Comparison of ENCODE assay signal across 8 cellular contexts in the genomic region with DNA sequence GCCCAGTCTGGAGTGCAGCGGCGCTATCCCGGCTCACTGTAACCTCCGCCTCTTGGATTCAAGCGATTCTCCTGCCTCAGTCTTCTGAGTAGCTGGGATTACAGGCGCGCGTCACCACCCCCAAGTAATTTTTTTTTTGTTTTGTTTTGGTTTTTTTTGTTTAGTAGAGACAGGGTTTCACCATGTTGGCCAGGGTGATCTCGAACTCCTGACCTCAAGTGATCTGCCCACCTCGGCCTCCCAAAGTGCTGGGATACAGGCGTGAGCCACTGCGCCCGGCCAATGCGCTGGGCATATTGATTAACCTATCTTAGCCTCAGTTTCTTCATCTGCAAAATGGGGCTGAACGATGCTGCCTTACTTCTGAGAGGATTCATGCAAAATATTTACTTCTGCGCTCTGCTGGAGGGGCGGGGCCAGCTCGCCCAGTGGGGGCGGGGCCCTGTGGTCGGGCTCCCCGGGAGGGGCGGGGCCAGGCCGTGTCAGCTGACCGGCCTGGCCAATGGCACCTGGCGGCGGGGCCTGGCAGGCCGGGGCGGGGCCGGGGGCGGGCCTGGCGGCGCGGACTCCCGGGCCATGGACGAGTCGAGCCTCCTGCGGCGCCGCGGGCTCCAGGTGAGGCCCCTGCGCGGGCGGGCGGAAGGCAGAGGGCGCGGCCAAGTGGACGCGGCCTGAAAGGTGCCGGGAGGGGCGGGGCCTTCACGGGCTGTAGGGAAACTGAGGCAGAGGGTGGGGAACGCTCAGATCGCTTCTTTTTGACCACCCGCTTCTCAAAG. TPM values are rescaled to one million over a fixed set of nuclear protein-coding genes. Genes with fewer than 3 reads are reported as not detected.
DNase-seq lines count a peak whose midpoint lies in the region; ATAC-seq lines count a peak whose summit lies in the region.

Gene MAST3 (plus strand): TSS at position 562 of the 776 bp plus-strand sequence. CDS start 15 bp downstream, at position 577.

- H3K4me3 Mint-ChIP-seq in activated CD8-positive, alpha-beta T cell treated with anti-CD3 and anti-CD28 coated beads, Interleukin-2, amount 10 ng/mL, durations not matched to agents 7 days and 5 days, result peak within 1 kb of the TSS; percentile 82

- H3K27ac Mint-ChIP-seq in activated CD8-positive, alpha-beta T cell treated with anti-CD3 and anti-CD28 coated beads, Interleukin-2, amount 10 ng/mL, durations not matched to agents 7 days and 5 days, result peak within 1 kb of the TSS; percentile 46

- CTCF ChIA-PET in activated CD8-positive, alpha-beta T cell treated with anti-CD3 and anti-CD28 coated beads, Interleukin-2, amount 10 ng/mL, durations not matched to agents 7 days and 5 days (lab: Charles Lee), result interaction anchor here (1.0 to 2.9 kb wide), 7 partner anchors 8 to 238 kb away, joined by 3 to 13 read pairs (median 4); partner anchors contain the start of genes PIK3R2 and RPL18A

- no peaks in the 10 kb centered on the region for H3K27me3 Mint-ChIP-seq in activated CD8-positive, alpha-beta T cell treated with anti-CD3 and anti-CD28 coated beads, Interleukin-2, amount 10 ng/mL, durations not matched to agents 7 days and 5 days (ENCODE audit: low read depth)

- no peaks in the 10 kb centered on the region for H3K9me3 Mint-ChIP-seq in activated CD8-positive, alpha-beta T cell treated with anti-CD3 and anti-CD28 coated beads, Interleukin-2, amount 10 ng/mL, durations not matched to agents 7 days and 5 days (ENCODE audit: insufficient read depth)

- peak; percentile 39 for DNase-seq in DMS153 (lab: John Stamatoyannopoulos, UW)
- no peak for DNase-seq in DMS153 treated with DMSO at 0.1 percent for 48 hours (lab: John Stamatoyannopoulos, UW; ENCODE audit: unreplicated experiment)
- DNase-seq in NCI-H748 treated with DMSO at 0.1 percent for 48 hours (lab: John Stamatoyannopoulos, UW), result peak; percentile 20
- peak; percentile 94 for DNase-seq in activated CD8-positive, alpha-beta T cell treated with anti-CD3 and anti-CD28 coated beads, Interleukin-2, amount 10 ng/mL, durations not matched to agents 7 days and 5 days
- peak; percentile 86 for DNase-seq in effector CD4-positive, alpha-beta T cell
- peak; percentile 72 to 82 for DNase-seq in lung microvascular endothelial cell (ENCODE audit: low read depth in 2 of 2)
- peak; percentile 80 for DNase-seq in stimulated activated CD8-positive, alpha-beta memory T cell treated with anti-CD3 and anti-CD28 coated beads, Interleukin-12 subunit alpha, Interleukin-12 subunit beta, amount 100 ng/mL, for 1 hour (ENCODE audit: low read depth)

- POLR2A ChIA-PET in activated CD8-positive, alpha-beta T cell treated with anti-CD3 and anti-CD28 coated beads, Interleukin-2, amount 10 ng/mL, durations not matched to agents 7 days and 5 days (lab: Charles Lee), result interaction anchor here (0.8 to 1.4 kb wide), 5 partner anchors 9 to 183 kb away, joined by 3 to 5 read pairs (median 4); partner anchors contain the start of gene IL12RB1

- peak; percentile 45 for ATAC-seq in HG03025 (IDR thresholded peaks at IDR 0.05; ENCODE audit: low FRiP score, unreplicated experiment)
- peak; percentile 98 for ATAC-seq in activated CD8-positive, alpha-beta T cell treated with anti-CD3 and anti-CD28 coated beads, Interleukin-2, amount 10 ng/mL, durations not matched to agents 7 days and 5 days

- peaks cover 44% of the 10 kb centered on the region for H3K4me1 Mint-ChIP-seq in activated CD8-positive, alpha-beta T cell treated with anti-CD3 and anti-CD28 coated beads, Interleukin-2, amount 10 ng/mL, durations not matched to agents 7 days and 5 days (ENCODE audit: low read depth)

- no peaks in the 10 kb centered on the region for H3K36me3 Mint-ChIP-seq in activated CD8-positive, alpha-beta T cell treated with anti-CD3 and anti-CD28 coated beads, Interleukin-2, amount 10 ng/mL, durations not matched to agents 7 days and 5 days (ENCODE audit: low read depth)

RNA-seq across cellular contexts. Expression of gene MAST3, which starts in this region (rescaled TPM):
- total RNA-seq in activated CD8-positive, alpha-beta T cell treated with anti-CD3 and anti-CD28 coated beads, Interleukin-2, amount 10 ng/mL, durations not matched to agents 7 days and 5 days, result 10 to 100 TPM; 22.9 to 25.1 TPM
- total RNA-seq in lung microvascular endothelial cell, result 1.1 and 2.0 TPM in 2 replicates
